15 cellular contexts compared by ENCODE assay signal in genomic region chr15:25671132-25671531, GRCh38.
DNase-seq lines count a peak whose midpoint lies in the region; FAIRE-seq and TF ChIP-seq lines count a peak whose summit lies in the region.
"Had no signal": no experiment of that assay in that cellular context is flagged by ENCODE, and none has a peak within 500 bp of the region (broad histone marks: within the 10 kb centered on the region; RNA-seq: fewer than 3 reads in every experiment).

No MANE protein-coding gene starts in this region.

- TF ChIP-seq CTCF in WERI-Rb-1 (IDR thresholded peaks at IDR 0.05; ENCODE audit: low read depth, low read length) (no peak), left ventricle myocardium inferior (IDR thresholded peaks at IDR 0.05; ENCODE audit: borderline replicate concordance) (no peak), prostate gland (IDR thresholded peaks at IDR 0.05) (no peak), GM13976 (IDR thresholded peaks at IDR 0.05; ENCODE audit: borderline replicate concordance, control extremely low read depth, extremely low read depth, insufficient read depth, missing control alignments) (no peak)

- H3K36me3 ChIP-seq in WERI-Rb-1 (no peaks in the 10 kb centered on the region), left ventricle myocardium inferior (no peaks in the 10 kb centered on the region), prostate gland (no peaks in the 10 kb centered on the region)

- no peaks in the 10 kb centered on the region for H3K9me3 ChIP-seq in WERI-Rb-1 (ENCODE audit: severe bottlenecking)
- no peaks in the 10 kb centered on the region for H3K9me3 ChIP-seq in left ventricle myocardium inferior (replicated peaks)
- no peaks in the 10 kb centered on the region for H3K9me3 ChIP-seq in prostate gland

- peak overlapping the region; percentile 47 for H3K4me3 ChIP-seq in WERI-Rb-1 (ENCODE audit: low read depth, low read length)
- peak overlapping the region; percentile 51 for H3K4me3 ChIP-seq in left ventricle myocardium inferior
- no peak overlapping the region for H3K4me3 ChIP-seq in prostate gland
- H3K4me3 ChIP-seq: K562, PC-9 had no signal

- H3K27me3 ChIP-seq in WERI-Rb-1 (ENCODE audit: insufficient read depth, low read depth, severe bottlenecking) (no peaks in the 10 kb centered on the region), left ventricle myocardium inferior (ENCODE audit: low read depth) (peaks cover 5% of the 10 kb centered on the region), prostate gland (replicated peaks; ENCODE audit: insufficient read depth) (no peaks in the 10 kb centered on the region)

- DNase-seq in ELF-1 (ENCODE audit: low read depth, low spot score) (peak; percentile 42), WERI-Rb-1 (no peak), left ventricle myocardium inferior (no peak), prostate gland (ENCODE audit: low spot score) (peak; percentile 50), GM13976 (ENCODE audit: low spot score) (no peak), NCI-H1105 (lab: John Stamatoyannopoulos, UW) (no peak), NCI-H146 treated with DMSO at 0.1 percent for 48 hours (lab: John Stamatoyannopoulos, UW; ENCODE audit: unreplicated experiment) (no peak), urothelium cell line (ENCODE audit: low spot score) (no peak)
- DNase-seq: activated effector memory CD4-positive, alpha-beta T cell treated with Interleukin-2 at 50 U/mL for 16 hours; DMS 273 treated with DMSO at 0.1 percent for 48 hours; NCI-H1092 treated with DMSO at 0.1 percent for 48 hours; PC-9; T-helper 1 cell had no signal

- intact Hi-C loops in left ventricle myocardium inferior (cut with micrococcal nuclease) (no loop called here), prostate gland (cut with DNase I) (loop anchor here (10.0 kb wide), 2 partner anchors 164 to 236 kb away; partner anchors contain the start of gene UBE3A)

- WGBS in prostate gland: 0% methylated on average over 6 of the region's 6 CpGs

- H3K27ac ChIP-seq in WERI-Rb-1: peak overlapping the region; percentile 29; the same call in 1 of the 2 replicates
- peak overlapping the region; percentile 79 for H3K27ac ChIP-seq in left ventricle myocardium inferior (replicated peaks)
- peak overlapping the region in 1 of 2 donors; percentile 13 for H3K27ac ChIP-seq in prostate gland
- H3K27ac ChIP-seq: PC-9 had no signal

- H3K4me1 ChIP-seq in left ventricle myocardium inferior: peaks cover 34% of the 10 kb centered on the region
- H3K4me1 ChIP-seq in prostate gland (replicated peaks): no peaks in the 10 kb centered on the region

- no peak for FAIRE-seq in urothelium cell line (lab: Jason Lieb, UNC)
- FAIRE-seq: endothelial cell of umbilical vein, K562 had no signal

- TF ChIP-seq POLR2A in prostate gland (IDR thresholded peaks at IDR 0.05): no peak

- in situ Hi-C loops in GM13976 (cut with MboI; ENCODE audit: low sequenced_read_pairs, unreplicated experiment): no loop called here

Comparison
In these comparisons a context has a peak if more than half of its experiments do, and no peak if none do; other contexts are left out.
1. DNase-seq: peak in ELF-1 (single experiment) and prostate gland (single experiment); none in WERI-Rb-1 (single experiment), left ventricle myocardium inferior (single experiment), GM13976 (single experiment), NCI-H1105 (single experiment), NCI-H146 treated with DMSO at 0.1 percent for 48 hours (single experiment) and urothelium cell line (single experiment).
2. H3K4me3 ChIP-seq: peak in WERI-Rb-1 (single experiment) and left ventricle myocardium inferior (single experiment); none in prostate gland (0 of 2).